Comparison of ENCODE assay signal across 29 cellular contexts in genomic region chr1:48858200-48858599, GRCh38.
"Had no signal": no experiment of that assay in that cellular context is flagged by ENCODE, and none has a peak within 500 bp of the region (broad histone marks: within the 10 kb centered on the region; RNA-seq: fewer than 3 reads in every experiment).

No MANE protein-coding gene starts in this region.

- H3K36me3 ChIP-seq: adrenal gland, esophagus muscularis mucosa, WERI-Rb-1 had no signal

- ATAC-seq: activated CD4-positive, CD25-positive, alpha-beta regulatory T cell treated with anti-CD3 and anti-CD28 coated beads, Interleukin-2, amount 50 U/mL, for 24 hours; activated CD8-positive, alpha-beta T cell treated with anti-CD3 and anti-CD28 coated beads for 36 hours; activated T-cell treated with anti-CD3 and anti-CD28 coated beads, Interleukin-2, amount 50 U/mL, for 4 hours; activated T-helper 17 cell treated with anti-CD3 and anti-CD28 coated beads, Interleukin-2, amount 50 U/mL, for 72 hours; body of pancreas; effector memory CD8-positive, alpha-beta T cell; T-helper 17 cell had no signal

- H3K4me3 ChIP-seq: adrenal gland, body of pancreas, esophagus muscularis mucosa had no signal

- H3K27me3 ChIP-seq: adrenal gland, body of pancreas, esophagus muscularis mucosa had no signal

- H3K4me1 ChIP-seq: adrenal gland, body of pancreas, esophagus muscularis mucosa had no signal

- DNase-seq: activated B cell treated with CpG ODN at 0.5 μM for 24 hours; activated CD4-positive, alpha-beta T cell treated with anti-CD3 and anti-CD28 coated beads for 48 hours; activated CD4-positive, alpha-beta T cell treated with anti-CD3 and anti-CD28 coated beads, Interleukin-2, amount 50 U/mL, for 1 hour; activated CD4-positive, alpha-beta T cell treated with anti-CD3 and anti-CD28 coated beads, Interleukin-2, amount 50 U/mL, for 48 hours; activated CD8-positive, alpha-beta memory T cell treated with anti-CD3 and anti-CD28 coated beads for 24 hours; activated CD8-positive, alpha-beta T cell treated with anti-CD3 and anti-CD28 coated beads for 36 hours; activated effector memory CD4-positive, alpha-beta T cell treated with Interleukin-2 at 50 U/mL for 16 hours; activated gamma-delta T cell treated with Interleukin-2 at 50 U/mL for 16 hours; activated naive CD4-positive, alpha-beta T cell treated with anti-CD3 and anti-CD28 coated beads, Interleukin-2, amount 50 U/mL, for 16 hours; activated naive CD4-positive, alpha-beta T cell treated with Interleukin-2 at 50 U/mL for 16 hours; activated T-cell treated with anti-CD3 and anti-CD28 coated beads, Interleukin-2, amount 50 U/mL, for 4 hours; adrenal gland; amygdala; aorta; body of pancreas; caudate nucleus; cortex of kidney; dermis blood vessel endothelial cell; effector CD4-positive, alpha-beta T cell; effector memory CD8-positive, alpha-beta T cell; erythroblast; head of caudate nucleus; T-helper 1 cell; T-helper 17 cell; T1000; WERI-Rb-1 had no signal

- H3K9me3 ChIP-seq: adrenal gland had no signal

- H3K27ac ChIP-seq: adrenal gland, body of pancreas, esophagus muscularis mucosa, WERI-Rb-1 had no signal
